Comparison of ENCODE assay signal across 1 cellular context in the genomic region with DNA sequence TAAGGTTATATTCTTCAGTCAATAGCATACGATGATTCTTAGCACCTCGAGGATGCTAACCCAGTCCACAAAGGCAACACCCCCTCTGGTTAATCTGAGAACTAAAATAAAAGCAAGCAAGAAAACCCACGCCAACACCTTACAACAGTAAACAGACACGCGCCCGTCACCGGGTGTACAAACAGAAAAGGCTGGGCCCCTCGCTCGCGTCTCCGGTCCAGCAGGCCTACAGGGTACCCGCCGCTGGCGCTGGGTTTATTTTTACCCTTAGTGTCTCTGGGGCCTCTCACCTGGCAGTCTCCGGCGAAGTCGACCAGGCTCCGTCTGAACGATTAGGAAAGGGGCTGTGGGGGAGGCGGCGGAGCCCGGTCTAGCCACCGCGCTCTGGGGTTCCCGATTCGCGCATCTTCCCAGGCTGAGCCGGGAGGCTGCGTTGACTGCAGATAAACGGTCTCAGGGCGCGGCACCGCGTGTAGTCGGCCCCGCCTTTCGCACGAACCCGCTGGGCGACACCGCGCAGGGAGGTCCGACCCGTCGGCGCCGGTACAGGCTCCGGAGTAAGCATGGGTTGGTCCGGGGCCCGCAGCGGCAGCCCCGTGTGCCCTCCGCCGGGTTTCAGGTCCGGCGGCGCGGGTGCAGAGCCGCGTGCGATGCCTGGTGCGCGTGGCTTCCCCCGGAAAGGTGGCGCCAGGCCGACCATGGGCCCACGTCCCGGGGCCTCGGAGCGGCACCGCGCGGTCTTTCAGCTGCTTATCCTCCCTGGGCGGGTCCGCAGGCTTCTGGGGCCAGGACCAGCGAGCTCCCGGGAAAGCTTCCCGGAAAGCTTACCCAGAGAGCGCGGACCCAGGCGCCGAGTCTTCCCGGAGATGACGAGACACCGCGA.
A peak's percentile ranks its signal among the peaks of the same experiment; 100 is the strongest.
TF ChIP-seq lines count a peak whose summit lies in the region.

A gene with protein sequence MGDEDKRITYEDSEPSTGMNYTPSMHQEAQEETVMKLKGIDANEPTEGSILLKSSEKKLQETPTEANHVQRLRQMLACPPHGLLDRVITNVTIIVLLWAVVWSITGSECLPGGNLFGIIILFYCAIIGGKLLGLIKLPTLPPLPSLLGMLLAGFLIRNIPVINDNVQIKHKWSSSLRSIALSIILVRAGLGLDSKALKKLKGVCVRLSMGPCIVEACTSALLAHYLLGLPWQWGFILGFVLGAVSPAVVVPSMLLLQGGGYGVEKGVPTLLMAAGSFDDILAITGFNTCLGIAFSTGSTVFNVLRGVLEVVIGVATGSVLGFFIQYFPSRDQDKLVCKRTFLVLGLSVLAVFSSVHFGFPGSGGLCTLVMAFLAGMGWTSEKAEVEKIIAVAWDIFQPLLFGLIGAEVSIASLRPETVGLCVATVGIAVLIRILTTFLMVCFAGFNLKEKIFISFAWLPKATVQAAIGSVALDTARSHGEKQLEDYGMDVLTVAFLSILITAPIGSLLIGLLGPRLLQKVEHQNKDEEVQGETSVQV (minus strand): TSS at position 868 of the 883 bp plus-strand sequence. CDS start 9,211 bp downstream, outside the sequence.

TF ChIP-seq in K562, 482 proteins besides CTCF, POLR2A, EP300 and RAD21 (continued from another document and continues in another):
- TF ChIP-seq, protein P1, sequence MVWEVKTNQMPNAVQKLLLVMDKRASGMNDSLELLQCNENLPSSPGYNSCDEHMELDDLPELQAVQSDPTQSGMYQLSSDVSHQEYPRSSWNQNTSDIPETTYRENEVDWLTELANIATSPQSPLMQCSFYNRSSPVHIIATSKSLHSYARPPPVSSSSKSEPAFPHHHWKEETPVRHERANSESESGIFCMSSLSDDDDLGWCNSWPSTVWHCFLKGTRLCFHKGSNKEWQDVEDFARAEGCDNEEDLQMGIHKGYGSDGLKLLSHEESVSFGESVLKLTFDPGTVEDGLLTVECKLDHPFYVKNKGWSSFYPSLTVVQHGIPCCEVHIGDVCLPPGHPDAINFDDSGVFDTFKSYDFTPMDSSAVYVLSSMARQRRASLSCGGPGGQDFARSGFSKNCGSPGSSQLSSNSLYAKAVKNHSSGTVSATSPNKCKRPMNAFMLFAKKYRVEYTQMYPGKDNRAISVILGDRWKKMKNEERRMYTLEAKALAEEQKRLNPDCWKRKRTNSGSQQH (CRISPR knock-in tag; IDR thresholded peaks at IDR 0.05): no peak
- TF ChIP-seq ZBTB1 (CRISPR knock-in tag; IDR thresholded peaks at IDR 0.05; ENCODE audit: borderline replicate concordance, low read depth): peak; percentile 87
- TF ChIP-seq, protein P2, sequence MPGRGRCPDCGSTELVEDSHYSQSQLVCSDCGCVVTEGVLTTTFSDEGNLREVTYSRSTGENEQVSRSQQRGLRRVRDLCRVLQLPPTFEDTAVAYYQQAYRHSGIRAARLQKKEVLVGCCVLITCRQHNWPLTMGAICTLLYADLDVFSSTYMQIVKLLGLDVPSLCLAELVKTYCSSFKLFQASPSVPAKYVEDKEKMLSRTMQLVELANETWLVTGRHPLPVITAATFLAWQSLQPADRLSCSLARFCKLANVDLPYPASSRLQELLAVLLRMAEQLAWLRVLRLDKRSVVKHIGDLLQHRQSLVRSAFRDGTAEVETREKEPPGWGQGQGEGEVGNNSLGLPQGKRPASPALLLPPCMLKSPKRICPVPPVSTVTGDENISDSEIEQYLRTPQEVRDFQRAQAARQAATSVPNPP (IDR thresholded peaks at IDR 0.05; ENCODE audit: borderline replicate concordance, insufficient read depth, insufficient read length): no peak
- TF ChIP-seq, protein P3, sequence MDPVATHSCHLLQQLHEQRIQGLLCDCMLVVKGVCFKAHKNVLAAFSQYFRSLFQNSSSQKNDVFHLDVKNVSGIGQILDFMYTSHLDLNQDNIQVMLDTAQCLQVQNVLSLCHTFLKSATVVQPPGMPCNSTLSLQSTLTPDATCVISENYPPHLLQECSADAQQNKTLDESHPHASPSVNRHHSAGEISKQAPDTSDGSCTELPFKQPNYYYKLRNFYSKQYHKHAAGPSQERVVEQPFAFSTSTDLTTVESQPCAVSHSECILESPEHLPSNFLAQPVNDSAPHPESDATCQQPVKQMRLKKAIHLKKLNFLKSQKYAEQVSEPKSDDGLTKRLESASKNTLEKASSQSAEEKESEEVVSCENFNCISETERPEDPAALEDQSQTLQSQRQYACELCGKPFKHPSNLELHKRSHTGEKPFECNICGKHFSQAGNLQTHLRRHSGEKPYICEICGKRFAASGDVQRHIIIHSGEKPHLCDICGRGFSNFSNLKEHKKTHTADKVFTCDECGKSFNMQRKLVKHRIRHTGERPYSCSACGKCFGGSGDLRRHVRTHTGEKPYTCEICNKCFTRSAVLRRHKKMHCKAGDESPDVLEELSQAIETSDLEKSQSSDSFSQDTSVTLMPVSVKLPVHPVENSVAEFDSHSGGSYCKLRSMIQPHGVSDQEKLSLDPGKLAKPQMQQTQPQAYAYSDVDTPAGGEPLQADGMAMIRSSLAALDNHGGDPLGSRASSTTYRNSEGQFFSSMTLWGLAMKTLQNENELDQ (CRISPR knock-in tag; IDR thresholded peaks at IDR 0.05; ENCODE audit: borderline replicate concordance): no peak
- peak; percentile 94; the same call in 1 of the 2 replicates for TF ChIP-seq LCOR (CRISPR knock-in tag; IDR thresholded peaks at IDR 0.05)
- TF ChIP-seq, protein P4, sequence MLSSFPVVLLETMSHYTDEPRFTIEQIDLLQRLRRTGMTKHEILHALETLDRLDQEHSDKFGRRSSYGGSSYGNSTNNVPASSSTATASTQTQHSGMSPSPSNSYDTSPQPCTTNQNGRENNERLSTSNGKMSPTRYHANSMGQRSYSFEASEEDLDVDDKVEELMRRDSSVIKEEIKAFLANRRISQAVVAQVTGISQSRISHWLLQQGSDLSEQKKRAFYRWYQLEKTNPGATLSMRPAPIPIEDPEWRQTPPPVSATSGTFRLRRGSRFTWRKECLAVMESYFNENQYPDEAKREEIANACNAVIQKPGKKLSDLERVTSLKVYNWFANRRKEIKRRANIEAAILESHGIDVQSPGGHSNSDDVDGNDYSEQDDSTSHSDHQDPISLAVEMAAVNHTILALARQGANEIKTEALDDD (IDR thresholded peaks at IDR 0.05): no peak
- no peak for TF ChIP-seq ZNF75A (CRISPR knock-in tag; IDR thresholded peaks at IDR 0.05)
- TF ChIP-seq, protein P5, sequence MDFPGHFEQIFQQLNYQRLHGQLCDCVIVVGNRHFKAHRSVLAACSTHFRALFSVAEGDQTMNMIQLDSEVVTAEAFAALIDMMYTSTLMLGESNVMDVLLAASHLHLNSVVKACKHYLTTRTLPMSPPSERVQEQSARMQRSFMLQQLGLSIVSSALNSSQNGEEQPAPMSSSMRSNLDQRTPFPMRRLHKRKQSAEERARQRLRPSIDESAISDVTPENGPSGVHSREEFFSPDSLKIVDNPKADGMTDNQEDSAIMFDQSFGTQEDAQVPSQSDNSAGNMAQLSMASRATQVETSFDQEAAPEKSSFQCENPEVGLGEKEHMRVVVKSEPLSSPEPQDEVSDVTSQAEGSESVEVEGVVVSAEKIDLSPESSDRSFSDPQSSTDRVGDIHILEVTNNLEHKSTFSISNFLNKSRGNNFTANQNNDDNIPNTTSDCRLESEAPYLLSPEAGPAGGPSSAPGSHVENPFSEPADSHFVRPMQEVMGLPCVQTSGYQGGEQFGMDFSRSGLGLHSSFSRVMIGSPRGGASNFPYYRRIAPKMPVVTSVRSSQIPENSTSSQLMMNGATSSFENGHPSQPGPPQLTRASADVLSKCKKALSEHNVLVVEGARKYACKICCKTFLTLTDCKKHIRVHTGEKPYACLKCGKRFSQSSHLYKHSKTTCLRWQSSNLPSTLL (IDR thresholded peaks at IDR 0.05): no peak
- TF ChIP-seq, protein P6, sequence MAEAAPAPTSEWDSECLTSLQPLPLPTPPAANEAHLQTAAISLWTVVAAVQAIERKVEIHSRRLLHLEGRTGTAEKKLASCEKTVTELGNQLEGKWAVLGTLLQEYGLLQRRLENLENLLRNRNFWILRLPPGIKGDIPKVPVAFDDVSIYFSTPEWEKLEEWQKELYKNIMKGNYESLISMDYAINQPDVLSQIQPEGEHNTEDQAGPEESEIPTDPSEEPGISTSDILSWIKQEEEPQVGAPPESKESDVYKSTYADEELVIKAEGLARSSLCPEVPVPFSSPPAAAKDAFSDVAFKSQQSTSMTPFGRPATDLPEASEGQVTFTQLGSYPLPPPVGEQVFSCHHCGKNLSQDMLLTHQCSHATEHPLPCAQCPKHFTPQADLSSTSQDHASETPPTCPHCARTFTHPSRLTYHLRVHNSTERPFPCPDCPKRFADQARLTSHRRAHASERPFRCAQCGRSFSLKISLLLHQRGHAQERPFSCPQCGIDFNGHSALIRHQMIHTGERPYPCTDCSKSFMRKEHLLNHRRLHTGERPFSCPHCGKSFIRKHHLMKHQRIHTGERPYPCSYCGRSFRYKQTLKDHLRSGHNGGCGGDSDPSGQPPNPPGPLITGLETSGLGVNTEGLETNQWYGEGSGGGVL (CRISPR knock-in tag; IDR thresholded peaks at IDR 0.05): no peak
- TF ChIP-seq ARID2 (IDR thresholded peaks at IDR 0.05): no peak
- TF ChIP-seq NFATC3 (IDR thresholded peaks at IDR 0.05): no peak
- no peak for TF ChIP-seq HIVEP1 (CRISPR knock-in tag; IDR thresholded peaks at IDR 0.05)
- peak in 1 of 2 experiments; percentile 63; a peak in 1 of 4 replicates for TF ChIP-seq HDAC1 (IDR thresholded peaks at IDR 0.05)
- TF ChIP-seq, protein P7, sequence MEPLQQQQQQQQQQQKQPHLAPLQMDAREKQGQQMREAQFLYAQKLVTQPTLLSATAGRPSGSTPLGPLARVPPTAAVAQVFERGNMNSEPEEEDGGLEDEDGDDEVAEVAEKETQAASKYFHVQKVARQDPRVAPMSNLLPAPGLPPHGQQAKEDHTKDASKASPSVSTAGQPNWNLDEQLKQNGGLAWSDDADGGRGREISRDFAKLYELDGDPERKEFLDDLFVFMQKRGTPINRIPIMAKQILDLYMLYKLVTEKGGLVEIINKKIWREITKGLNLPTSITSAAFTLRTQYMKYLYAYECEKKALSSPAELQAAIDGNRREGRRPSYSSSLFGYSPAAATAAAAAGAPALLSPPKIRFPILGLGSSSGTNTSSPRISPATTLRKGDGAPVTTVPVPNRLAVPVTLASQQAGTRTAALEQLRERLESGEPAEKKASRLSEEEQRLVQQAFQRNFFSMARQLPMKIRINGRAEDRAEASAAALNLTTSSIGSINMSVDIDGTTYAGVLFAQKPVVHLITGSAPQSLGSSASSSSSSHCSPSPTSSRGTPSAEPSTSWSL (CRISPR knock-in tag; IDR thresholded peaks at IDR 0.05; ENCODE audit: borderline replicate concordance): no peak
- TF ChIP-seq RHOXF2B (CRISPR knock-in tag; conservative IDR thresholded peaks at IDR 0.05): no peak
- TF ChIP-seq ZC3H11A (IDR thresholded peaks at IDR 0.05; ENCODE audit: low read depth, low read length): no peak
- TF ChIP-seq RBM17 (IDR thresholded peaks at IDR 0.05; ENCODE audit: borderline replicate concordance, low read depth, low read length): no peak
- no peak for TF ChIP-seq ZNF408 (CRISPR knock-in tag; IDR thresholded peaks at IDR 0.05; ENCODE audit: low read depth)
- no peak for TF ChIP-seq ZFP36 (IDR thresholded peaks at IDR 0.05; ENCODE audit: low read depth, low read length, partially characterized antibody)
- TF ChIP-seq, protein P8, sequence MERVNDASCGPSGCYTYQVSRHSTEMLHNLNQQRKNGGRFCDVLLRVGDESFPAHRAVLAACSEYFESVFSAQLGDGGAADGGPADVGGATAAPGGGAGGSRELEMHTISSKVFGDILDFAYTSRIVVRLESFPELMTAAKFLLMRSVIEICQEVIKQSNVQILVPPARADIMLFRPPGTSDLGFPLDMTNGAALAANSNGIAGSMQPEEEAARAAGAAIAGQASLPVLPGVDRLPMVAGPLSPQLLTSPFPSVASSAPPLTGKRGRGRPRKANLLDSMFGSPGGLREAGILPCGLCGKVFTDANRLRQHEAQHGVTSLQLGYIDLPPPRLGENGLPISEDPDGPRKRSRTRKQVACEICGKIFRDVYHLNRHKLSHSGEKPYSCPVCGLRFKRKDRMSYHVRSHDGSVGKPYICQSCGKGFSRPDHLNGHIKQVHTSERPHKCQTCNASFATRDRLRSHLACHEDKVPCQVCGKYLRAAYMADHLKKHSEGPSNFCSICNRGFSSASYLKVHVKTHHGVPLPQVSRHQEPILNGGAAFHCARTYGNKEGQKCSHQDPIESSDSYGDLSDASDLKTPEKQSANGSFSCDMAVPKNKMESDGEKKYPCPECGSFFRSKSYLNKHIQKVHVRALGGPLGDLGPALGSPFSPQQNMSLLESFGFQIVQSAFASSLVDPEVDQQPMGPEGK (CRISPR knock-in tag; IDR thresholded peaks at IDR 0.05; ENCODE audit: borderline replicate concordance): no peak
- TF ChIP-seq, protein P9, sequence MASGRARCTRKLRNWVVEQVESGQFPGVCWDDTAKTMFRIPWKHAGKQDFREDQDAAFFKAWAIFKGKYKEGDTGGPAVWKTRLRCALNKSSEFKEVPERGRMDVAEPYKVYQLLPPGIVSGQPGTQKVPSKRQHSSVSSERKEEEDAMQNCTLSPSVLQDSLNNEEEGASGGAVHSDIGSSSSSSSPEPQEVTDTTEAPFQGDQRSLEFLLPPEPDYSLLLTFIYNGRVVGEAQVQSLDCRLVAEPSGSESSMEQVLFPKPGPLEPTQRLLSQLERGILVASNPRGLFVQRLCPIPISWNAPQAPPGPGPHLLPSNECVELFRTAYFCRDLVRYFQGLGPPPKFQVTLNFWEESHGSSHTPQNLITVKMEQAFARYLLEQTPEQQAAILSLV (tag; IDR thresholded peaks at IDR 0.05): no peak
- 0 out of 2 replicates have a peak, but pooled peaks have one; percentile 14 for TF ChIP-seq ETV1 (tag; conservative IDR thresholded peaks at IDR 0.05; ENCODE audit: low read depth)
- TF ChIP-seq FOXA1 (IDR thresholded peaks at IDR 0.05; ENCODE audit: borderline replicate concordance): no peak
- TF ChIP-seq, protein P10, sequence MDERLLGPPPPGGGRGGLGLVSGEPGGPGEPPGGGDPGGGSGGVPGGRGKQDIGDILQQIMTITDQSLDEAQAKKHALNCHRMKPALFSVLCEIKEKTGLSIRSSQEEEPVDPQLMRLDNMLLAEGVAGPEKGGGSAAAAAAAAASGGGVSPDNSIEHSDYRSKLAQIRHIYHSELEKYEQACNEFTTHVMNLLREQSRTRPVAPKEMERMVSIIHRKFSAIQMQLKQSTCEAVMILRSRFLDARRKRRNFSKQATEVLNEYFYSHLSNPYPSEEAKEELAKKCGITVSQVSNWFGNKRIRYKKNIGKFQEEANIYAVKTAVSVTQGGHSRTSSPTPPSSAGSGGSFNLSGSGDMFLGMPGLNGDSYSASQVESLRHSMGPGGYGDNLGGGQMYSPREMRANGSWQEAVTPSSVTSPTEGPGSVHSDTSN (CRISPR knock-in tag; IDR thresholded peaks at IDR 0.05; ENCODE audit: low read depth): no peak
- TF ChIP-seq, protein P10 (tag; conservative IDR thresholded peaks at IDR 0.05; ENCODE audit: low read depth): no peak
